In the genomic region with DNA sequence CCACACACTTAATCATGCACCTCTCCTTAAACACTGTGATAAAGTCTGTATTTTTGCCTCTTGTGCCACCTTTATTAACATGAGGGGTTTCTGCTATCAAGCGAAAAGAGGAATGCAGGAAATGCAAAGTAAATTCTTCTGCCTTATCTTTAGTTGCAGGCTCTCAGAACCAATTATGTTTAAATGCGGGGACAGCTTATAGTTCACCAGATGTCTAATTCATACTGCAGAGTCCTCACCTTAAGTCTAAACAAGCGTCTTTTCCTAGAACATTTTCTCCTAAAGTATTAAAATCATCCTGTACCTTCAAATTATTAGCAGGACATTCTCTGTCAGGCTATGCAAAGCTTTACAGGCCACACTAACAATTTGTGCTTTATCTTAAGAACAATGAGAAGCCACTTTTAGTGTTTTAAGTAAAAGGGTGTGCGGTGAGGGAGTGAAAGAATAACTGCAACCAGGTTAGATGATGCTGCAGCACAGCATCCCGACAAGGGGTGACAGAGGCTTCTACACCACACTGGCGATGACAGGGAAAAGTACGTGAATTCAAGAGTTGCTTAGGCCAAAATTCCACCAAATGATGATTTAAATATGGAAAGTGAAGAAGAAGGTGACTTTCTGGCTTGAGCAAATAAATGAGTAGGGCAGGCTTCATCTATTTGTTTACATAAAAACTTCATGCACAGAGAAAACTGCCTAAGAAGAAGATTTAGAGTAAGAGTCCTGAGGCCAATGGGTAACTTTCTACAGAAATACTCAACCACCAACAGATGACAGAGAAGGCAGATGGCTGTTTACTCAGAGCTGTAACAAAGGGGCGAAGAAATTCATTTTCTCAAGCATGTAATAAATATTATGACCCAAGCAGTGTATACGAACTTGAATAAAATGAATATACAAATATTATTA, we compare ENCODE assay signal across 18 cellular contexts. TPM values are rescaled to one million over a fixed set of nuclear protein-coding genes. Genes with fewer than 3 reads are reported as not detected.
A peak's percentile ranks its signal among the peaks of the same experiment; 100 is the strongest.
DNase-seq lines count a peak whose midpoint lies in the region; ATAC-seq and TF ChIP-seq lines count a peak whose summit lies in the region.
"Had no signal": no experiment of that assay in that cellular context is flagged by ENCODE, and none has a peak within 500 bp of the region (broad histone marks: within the 10 kb centered on the region; RNA-seq: fewer than 3 reads in every experiment).

No MANE protein-coding gene starts in this region.

- H3K27me3 Mint-ChIP-seq in T-helper 17 cell (no peaks in the 10 kb centered on the region), glutamatergic neuron (ENCODE audit: unreplicated experiment) (no peaks in the 10 kb centered on the region)
- H3K27me3 Mint-ChIP-seq: activated naive CD8-positive, alpha-beta T cell treated with anti-CD3 and anti-CD28 coated beads, Interleukin-2, amount 10 ng/mL, durations not matched to agents 7 days and 5 days; CD8-positive, alpha-beta memory T cell; stimulated activated naive CD8-positive, alpha-beta T cell treated with anti-CD3 and anti-CD28 coated beads, Interleukin-15, amount 100 ng/mL, for 72 hours; type B pancreatic cell had no signal

- H3K4me3 Mint-ChIP-seq in T-helper 17 cell (no peak overlapping the region), glutamatergic neuron (ENCODE audit: unreplicated experiment) (peak overlapping the region; percentile 70)
- H3K4me3 Mint-ChIP-seq: activated naive CD8-positive, alpha-beta T cell treated with anti-CD3 and anti-CD28 coated beads, Interleukin-2, amount 10 ng/mL, durations not matched to agents 7 days and 5 days; CD8-positive, alpha-beta memory T cell; stimulated activated naive CD8-positive, alpha-beta T cell treated with anti-CD3 and anti-CD28 coated beads, Interleukin-15, amount 100 ng/mL, for 72 hours; type B pancreatic cell had no signal

- H3K9me3 ChIP-seq in cardiac muscle cell (ENCODE audit: low read depth) (no peaks in the 10 kb centered on the region), heart left ventricle (no peaks in the 10 kb centered on the region), T-helper 17 cell (ENCODE audit: control insufficient read depth, low read length, poor library complexity, severe bottlenecking) (no peaks in the 10 kb centered on the region), mucosa of descending colon (no peaks in the 10 kb centered on the region)
- H3K9me3 ChIP-seq: body of pancreas, left lung had no signal

- TF ChIP-seq POLR2A in heart left ventricle (IDR thresholded peaks at IDR 0.05): no peak

- intact Hi-C loops in heart left ventricle (cut with DNase I): no loop called here
- intact Hi-C loops in mucosa of descending colon (cut with DNase I, micrococcal nuclease): no loop called here

- H3K27ac ChIP-seq in cardiac muscle cell: peak overlapping the region; percentile 92
- H3K27ac ChIP-seq in heart left ventricle: no peak overlapping the region
- H3K27ac ChIP-seq: body of pancreas, left lung had no signal

- H3K36me3 ChIP-seq in cardiac muscle cell: no peaks in the 10 kb centered on the region
- H3K36me3 ChIP-seq in heart left ventricle: no peaks in the 10 kb centered on the region
- H3K36me3 ChIP-seq in mucosa of descending colon (ENCODE audit: low read depth): no peaks in the 10 kb centered on the region
- H3K36me3 ChIP-seq: left lung had no signal

- peak overlapping the region; percentile 29 for H3K27ac Mint-ChIP-seq in T-helper 17 cell
- peak overlapping the region; percentile 93 for H3K27ac Mint-ChIP-seq in glutamatergic neuron (ENCODE audit: unreplicated experiment)
- H3K27ac Mint-ChIP-seq: activated naive CD8-positive, alpha-beta T cell treated with anti-CD3 and anti-CD28 coated beads, Interleukin-2, amount 10 ng/mL, durations not matched to agents 7 days and 5 days; stimulated activated naive CD8-positive, alpha-beta T cell treated with anti-CD3 and anti-CD28 coated beads, Interleukin-15, amount 100 ng/mL, for 72 hours; type B pancreatic cell had no signal

- H3K27me3 ChIP-seq in cardiac muscle cell: no peaks in the 10 kb centered on the region
- no peaks in the 10 kb centered on the region for H3K27me3 ChIP-seq in heart left ventricle
- H3K27me3 ChIP-seq: body of pancreas, left lung had no signal

- ATAC-seq in heart left ventricle: no peak
- ATAC-seq in T-helper 17 cell: no peak
- ATAC-seq in mucosa of descending colon: no peak
- ATAC-seq: body of pancreas; left lung; sciatic nerve; stimulated activated naive CD8-positive, alpha-beta T cell treated with anti-CD3 and anti-CD28 coated beads, Interleukin-15, amount 100 ng/mL, for 72 hours had no signal

- H3K4me1 Mint-ChIP-seq in T-helper 17 cell: peaks cover 35% of the 10 kb centered on the region
- peaks cover 49% of the 10 kb centered on the region for H3K4me1 Mint-ChIP-seq in glutamatergic neuron (ENCODE audit: low read depth, unreplicated experiment)

- peaks cover 4% of the 10 kb centered on the region for H3K9me3 Mint-ChIP-seq in glutamatergic neuron (ENCODE audit: unreplicated experiment)
- H3K9me3 Mint-ChIP-seq: activated naive CD8-positive, alpha-beta T cell treated with anti-CD3 and anti-CD28 coated beads, Interleukin-2, amount 10 ng/mL, durations not matched to agents 7 days and 5 days; CD8-positive, alpha-beta memory T cell; stimulated activated naive CD8-positive, alpha-beta T cell treated with anti-CD3 and anti-CD28 coated beads, Interleukin-15, amount 100 ng/mL, for 72 hours; type B pancreatic cell had no signal

- peak in 1 of 2 donors; percentile 48 for DNase-seq in cardiac muscle cell (ENCODE audit: low read depth in 1 of 2, low spot score in 1 of 2)
- DNase-seq in heart left ventricle: no peak
- DNase-seq in T-helper 17 cell: no peak
- no peak for DNase-seq in glutamatergic neuron
- no peak for DNase-seq in GDM1 (lab: John Stamatoyannopoulos, UW)
- DNase-seq in activated naive CD4-positive, alpha-beta T cell (lab: John Stamatoyannopoulos, UW): no peak
- no peak for DNase-seq in mucosa of descending colon
- no peak for DNase-seq in RKO (ENCODE audit: low spot score)
- DNase-seq: activated naive CD8-positive, alpha-beta T cell treated with anti-CD3 and anti-CD28 coated beads, Interleukin-2, amount 10 ng/mL, durations not matched to agents 7 days and 5 days; body of pancreas; CD8-positive, alpha-beta memory T cell; left lung; NCI-H1048; NCI-H2107; occipital lobe; stimulated activated naive CD8-positive, alpha-beta T cell treated with anti-CD3 and anti-CD28 coated beads, Interleukin-15, amount 100 ng/mL, for 72 hours had no signal

- peaks cover 42% of the 10 kb centered on the region for H3K4me1 ChIP-seq in cardiac muscle cell (ENCODE audit: low read depth)
- H3K4me1 ChIP-seq in heart left ventricle: peaks cover 0 to 12% (median 0%) of the 10 kb centered on the region in 12 donors
- peaks cover 6% of the 10 kb centered on the region for H3K4me1 ChIP-seq in mucosa of descending colon (ENCODE audit: low read depth)
- H3K4me1 ChIP-seq: left lung had no signal

- H3K4me3 ChIP-seq in cardiac muscle cell (no peak overlapping the region), heart left ventricle (no peak overlapping the region), mucosa of descending colon (no peak overlapping the region)
- H3K4me3 ChIP-seq: body of pancreas, left lung had no signal

- TF ChIP-seq CTCF in cardiac muscle cell (IDR thresholded peaks at IDR 0.05; ENCODE audit: low read depth, low read length) (no peak), heart left ventricle (IDR thresholded peaks at IDR 0.05) (no peak), glutamatergic neuron (IDR thresholded peaks at IDR 0.05; ENCODE audit: partially characterized antibody, unreplicated experiment) (no peak), mucosa of descending colon (IDR thresholded peaks at IDR 0.05) (no peak)

- H3K36me3 Mint-ChIP-seq in T-helper 17 cell (ENCODE audit: low read depth) (no peaks in the 10 kb centered on the region), glutamatergic neuron (ENCODE audit: unreplicated experiment) (no peaks in the 10 kb centered on the region)
- H3K36me3 Mint-ChIP-seq: CD8-positive, alpha-beta memory T cell had no signal

- 68 to 79% (median 74%) methylated on average over 9 of the region's 9 CpGs for WGBS in heart left ventricle, 4 donors

RNA-seq across cellular contexts. Expression of a gene that starts 36.0 kb away (rescaled TPM):
- total RNA-seq in cardiac muscle cell (17.6 and 28.4 TPM in 2 replicates), heart left ventricle (1 to 10 TPM in 8 of 9 donors, under 1 TPM in 1; 0.82 to 5.4 (median 1.3) TPM), T-helper 17 cell (10 to 100 TPM; 38.4 to 43.7 TPM), glutamatergic neuron (ENCODE audit: unreplicated experiment) (314 TPM), mucosa of descending colon (10 to 100 TPM in 2 of 3 donors, 1 to 10 TPM in 1; 4.7 to 18.1 (median 10.5) TPM)
- polyA plus RNA-seq in cardiac muscle cell (18.7 and 22.2 TPM in 2 replicates), heart left ventricle (1 to 10 TPM in 1 of 2 donors, under 1 TPM in 1; 0.61 to 2.6 TPM)
